11 cellular contexts compared by ENCODE assay signal in the genomic region with DNA sequence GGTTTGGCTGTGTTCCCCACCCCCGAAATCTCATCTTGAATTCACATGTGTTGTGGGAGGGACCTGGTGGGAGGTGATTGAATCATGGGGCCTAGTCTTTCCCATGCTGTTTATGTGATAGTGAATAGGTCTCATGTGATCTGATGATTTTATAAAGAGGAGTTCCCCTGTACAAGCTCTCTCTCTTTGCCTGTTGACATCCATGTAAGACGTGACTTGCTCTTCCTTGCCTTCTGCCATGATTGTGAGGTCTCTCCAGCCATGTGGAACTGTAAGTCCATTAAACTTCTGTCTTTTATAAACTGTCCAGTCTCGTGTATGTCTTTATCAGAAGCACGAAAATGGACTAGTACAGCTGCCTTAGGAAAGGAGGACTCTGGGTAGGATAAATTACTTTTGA.
"Had no signal": no experiment of that assay in that cellular context is flagged by ENCODE, and none has a peak within 500 bp of the region (broad histone marks: within the 10 kb centered on the region; RNA-seq: fewer than 3 reads in every experiment).

No MANE protein-coding gene starts in this region.

- ATAC-seq: GM23338, HCT116 had no signal

- H2AFZ ChIP-seq: GM23248, GM23338 had no signal

- H3K4me3 ChIP-seq: GM23248, GM23338, HAP-1 had no signal

- FAIRE-seq: H1, H54 had no signal

- H3K9me3 ChIP-seq: HAP-1 had no signal

- H3K4me1 ChIP-seq: HAP-1 had no signal

- H3K4me2 ChIP-seq: GM23338 had no signal

- H3K9ac ChIP-seq: GM23248 had no signal

- DNase-seq: GM23248, GOT3, H7, H9, HCEC 1CT, HFFc6 had no signal

- H3K36me3 ChIP-seq: HAP-1 had no signal

- H3K27ac ChIP-seq: GM23248 had no signal
